32 cellular contexts compared by ENCODE assay signal in the genomic region with DNA sequence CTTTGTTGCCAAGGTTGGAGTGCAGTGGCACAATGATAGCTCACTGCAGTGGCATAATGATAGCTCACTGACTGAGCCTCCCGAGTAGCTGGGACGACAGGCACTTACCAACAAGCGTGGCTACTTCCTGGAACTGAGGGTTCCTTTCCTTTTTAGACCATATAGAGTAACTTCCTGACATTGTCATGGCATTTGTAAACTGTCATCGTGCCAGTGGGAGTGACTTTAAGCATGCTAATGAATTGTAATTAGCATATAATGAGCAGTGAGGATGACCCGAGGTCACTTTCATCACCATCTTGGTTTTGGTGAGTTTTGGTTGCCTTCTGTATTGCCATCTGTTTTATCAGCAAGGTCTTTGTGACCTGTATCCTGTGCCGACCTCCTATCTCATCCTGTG.
"Had no signal": no experiment of that assay in that cellular context is flagged by ENCODE, and none has a peak within 500 bp of the region (broad histone marks: within the 10 kb centered on the region; RNA-seq: fewer than 3 reads in every experiment).

No MANE protein-coding gene starts in this region.

- ATAC-seq: activated CD8-positive, alpha-beta T cell treated with anti-CD3 and anti-CD28 coated beads for 36 hours; activated T-cell treated with anti-CD3 and anti-CD28 coated beads, Interleukin-2, amount 50 U/mL, for 72 hours; activated T-helper 17 cell treated with anti-CD3 and anti-CD28 coated beads, Interleukin-2, amount 50 U/mL, for 72 hours; Right ventricle myocardium inferior had no signal

- H3K4me3 ChIP-seq: PC-9 had no signal

- H3K4me2 ChIP-seq: PC-9 had no signal

- H3K36me3 ChIP-seq: WERI-Rb-1 had no signal

- H3K27ac ChIP-seq: PC-9, RWPE1, WERI-Rb-1 had no signal

- DNase-seq: activated CD4-positive, alpha-beta T cell treated with anti-CD3 and anti-CD28 coated beads, Interleukin-2, amount 10 ng/mL, durations not matched to agents 24 days and 14 days; activated CD4-positive, alpha-beta T cell treated with anti-CD3 and anti-CD28 coated beads, Interleukin-2, amount 50 U/mL, for 4 hours; activated CD8-positive, alpha-beta T cell treated with anti-CD3 and anti-CD28 coated beads for 36 hours; activated effector memory CD4-positive, alpha-beta T cell treated with anti-CD3 and anti-CD28 coated beads, Interleukin-2, amount 50 U/mL, for 16 hours; activated naive CD4-positive, alpha-beta T cell treated with Interleukin-2 at 50 U/mL for 16 hours; activated T-cell treated with anti-CD3 and anti-CD28 coated beads, Interleukin-2, amount 50 U/mL, for 1 hour; activated T-cell treated with anti-CD3 and anti-CD28 coated beads, Interleukin-2, amount 50 U/mL, for 72 hours; anterior cingulate cortex; caudate nucleus; cerebellar nuclear complex; MM.1S; MV-4-11; NCI-H1092; NCI-H1436 treated with DMSO at 0.1 percent for 48 hours; NCI-H1694 treated with DMSO at 0.1 percent for 48 hours; NCI-H2029; NCI-H2107; NCI-H2171; NCI-H510A; NCI-H526; NCI-H748 treated with DMSO at 0.1 percent for 48 hours; PC-9; SW 1271; T-helper 1 cell; T-helper 2 cell; T-helper 9 cell; WERI-Rb-1 had no signal

- FAIRE-seq: bronchial epithelial cell, RCC 7860 had no signal

- H2AFZ ChIP-seq: PC-9 had no signal
